Comparison of ENCODE assay signal across 14 cellular contexts in genomic region chr2:106701134-106701994, GRCh38.
"Had no signal": no experiment of that assay in that cellular context is flagged by ENCODE, and none has a peak within 500 bp of the region (broad histone marks: within the 10 kb centered on the region; RNA-seq: fewer than 3 reads in every experiment).

No MANE protein-coding gene starts in this region.

- H3K36me3 Mint-ChIP-seq: activated naive CD8-positive, alpha-beta T cell treated with anti-CD3 and anti-CD28 coated beads, Interleukin-2, amount 10 ng/mL, durations not matched to agents 7 days and 5 days; naive thymus-derived CD8-positive, alpha-beta T cell had no signal

- FAIRE-seq: urothelium cell line had no signal

- H3K27ac Mint-ChIP-seq: activated CD8-positive, alpha-beta T cell treated with anti-CD3 and anti-CD28 coated beads for 36 hours; activated naive CD8-positive, alpha-beta T cell treated with anti-CD3 and anti-CD28 coated beads, Interleukin-2, amount 10 ng/mL, durations not matched to agents 7 days and 5 days; activated T-cell treated with anti-CD3 and anti-CD28 coated beads, Interleukin-2, amount 50 U/mL, for 72 hours; endodermal cell; naive thymus-derived CD8-positive, alpha-beta T cell; stimulated activated naive CD8-positive, alpha-beta T cell treated with anti-CD3 and anti-CD28 coated beads, Interleukin-15, Interleukin-2, amounts not matched to agents 100 ng/mL and 50 ng/mL, for 24 hours had no signal

- H3K4me3 Mint-ChIP-seq: activated CD8-positive, alpha-beta T cell treated with anti-CD3 and anti-CD28 coated beads for 36 hours; activated naive CD8-positive, alpha-beta T cell treated with anti-CD3 and anti-CD28 coated beads, Interleukin-2, amount 10 ng/mL, durations not matched to agents 7 days and 5 days; activated T-cell treated with anti-CD3 and anti-CD28 coated beads, Interleukin-2, amount 50 U/mL, for 72 hours; endodermal cell; naive thymus-derived CD8-positive, alpha-beta T cell; stimulated activated naive CD8-positive, alpha-beta T cell treated with anti-CD3 and anti-CD28 coated beads, Interleukin-15, Interleukin-2, amounts not matched to agents 100 ng/mL and 50 ng/mL, for 24 hours had no signal

- H3K36me3 ChIP-seq: breast epithelium had no signal

- H3K9me3 Mint-ChIP-seq: activated CD8-positive, alpha-beta T cell treated with anti-CD3 and anti-CD28 coated beads for 36 hours; activated naive CD8-positive, alpha-beta T cell treated with anti-CD3 and anti-CD28 coated beads, Interleukin-2, amount 10 ng/mL, durations not matched to agents 7 days and 5 days; activated T-cell treated with anti-CD3 and anti-CD28 coated beads, Interleukin-2, amount 50 U/mL, for 72 hours; endodermal cell; naive thymus-derived CD8-positive, alpha-beta T cell; stimulated activated naive CD8-positive, alpha-beta T cell treated with anti-CD3 and anti-CD28 coated beads, Interleukin-15, Interleukin-2, amounts not matched to agents 100 ng/mL and 50 ng/mL, for 24 hours had no signal

- ATAC-seq: activated CD8-positive, alpha-beta T cell treated with anti-CD3 and anti-CD28 coated beads for 36 hours; activated T-cell treated with anti-CD3 and anti-CD28 coated beads, Interleukin-2, amount 50 U/mL, for 72 hours; naive thymus-derived CD8-positive, alpha-beta T cell had no signal

- H3K27ac ChIP-seq: breast epithelium had no signal

- DNase-seq: activated CD8-positive, alpha-beta memory T cell treated with anti-CD3 and anti-CD28 coated beads, Interleukin-2, amount 50 U/mL, for 4 hours; activated CD8-positive, alpha-beta T cell treated with anti-CD3 and anti-CD28 coated beads for 36 hours; activated naive CD8-positive, alpha-beta T cell treated with anti-CD3 and anti-CD28 coated beads, Interleukin-2, amount 10 ng/mL, durations not matched to agents 7 days and 5 days; activated T-cell treated with anti-CD3 and anti-CD28 coated beads, Interleukin-2, amount 50 U/mL, for 72 hours; aorta; endodermal cell; hypothalamus; naive thymus-derived CD8-positive, alpha-beta T cell; stimulated activated CD4-positive, alpha-beta T cell treated with anti-CD3 and anti-CD28 coated beads, Interleukin-15, amount 100 ng/mL, for 24 hours; stimulated activated CD4-positive, alpha-beta T cell treated with anti-CD3 and anti-CD28 coated beads, Interleukin-4, amount 100 ng/mL, for 24 hours had no signal

- H3K27me3 ChIP-seq: breast epithelium had no signal

- H3K4me1 Mint-ChIP-seq: activated naive CD8-positive, alpha-beta T cell treated with anti-CD3 and anti-CD28 coated beads, Interleukin-2, amount 10 ng/mL, durations not matched to agents 7 days and 5 days; endodermal cell; naive thymus-derived CD8-positive, alpha-beta T cell had no signal

- H3K4me1 ChIP-seq: breast epithelium had no signal

- H3K27me3 Mint-ChIP-seq: activated CD8-positive, alpha-beta T cell treated with anti-CD3 and anti-CD28 coated beads for 36 hours; activated naive CD8-positive, alpha-beta T cell treated with anti-CD3 and anti-CD28 coated beads, Interleukin-2, amount 10 ng/mL, durations not matched to agents 7 days and 5 days; stimulated activated naive CD8-positive, alpha-beta T cell treated with anti-CD3 and anti-CD28 coated beads, Interleukin-15, Interleukin-2, amounts not matched to agents 100 ng/mL and 50 ng/mL, for 24 hours had no signal

- H3K4me3 ChIP-seq: breast epithelium, lung had no signal

- H3K9me3 ChIP-seq: breast epithelium had no signal
